Comparison of ENCODE assay signal across 27 cellular contexts in the genomic region with DNA sequence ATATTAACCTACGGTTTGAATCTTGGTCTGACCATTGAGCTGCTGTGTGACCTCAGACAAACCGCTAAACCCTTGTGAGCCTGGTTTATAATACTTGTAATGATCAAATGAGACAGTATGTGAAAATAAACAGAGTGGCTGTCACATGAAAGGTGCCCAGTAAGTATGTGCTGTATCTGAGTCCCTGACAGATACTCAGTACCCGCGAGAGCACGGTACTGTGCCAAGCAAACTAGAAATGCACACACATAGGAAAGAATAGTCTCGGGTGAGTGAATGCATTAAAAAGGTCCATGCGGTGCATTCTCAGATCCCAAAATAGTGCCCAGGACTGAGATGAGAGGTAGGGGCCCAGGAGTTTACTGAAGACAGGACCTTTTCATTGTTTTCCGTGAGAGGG.
"Had no signal": no experiment of that assay in that cellular context is flagged by ENCODE, and none has a peak within 500 bp of the region (broad histone marks: within the 10 kb centered on the region; RNA-seq: fewer than 3 reads in every experiment).

No MANE protein-coding gene starts in this region.

- H3K4me3 Mint-ChIP-seq: activated CD8-positive, alpha-beta memory T cell treated with anti-CD3 and anti-CD28 coated beads, Interleukin-2, amount 10 ng/mL, durations not matched to agents 7 days and 5 days; activated CD8-positive, alpha-beta T cell treated with anti-CD3 and anti-CD28 coated beads for 36 hours; activated naive CD4-positive, alpha-beta T cell treated with anti-CD3 and anti-CD28 coated beads, Interleukin-2, amount 10 ng/mL, durations not matched to agents 7 days and 5 days; activated naive CD8-positive, alpha-beta T cell treated with anti-CD3 and anti-CD28 coated beads, Interleukin-2, amount 50 U/mL, for 24 hours; dendritic cell treated with granulocyte-macrophage colony-stimulating factor and Interleukin-4, amounts not matched to agents 40 ng/mL and 50 ng/mL, for 4 days; mesothelial cell of epicardium; naive thymus-derived CD8-positive, alpha-beta T cell; stimulated activated naive CD8-positive, alpha-beta T cell treated with anti-CD3 and anti-CD28 coated beads, Interleukin-15, Interleukin-2, amounts not matched to agents 100 ng/mL and 50 ng/mL, for 24 hours had no signal

- H3K9me3 ChIP-seq: body of pancreas, neutrophil, pancreas, psoas muscle, tibial artery, uterus had no signal

- ATAC-seq: activated CD8-positive, alpha-beta memory T cell treated with anti-CD3 and anti-CD28 coated beads, Interleukin-2, amount 10 ng/mL, durations not matched to agents 7 days and 5 days; activated CD8-positive, alpha-beta T cell treated with anti-CD3 and anti-CD28 coated beads for 36 hours; activated naive CD8-positive, alpha-beta T cell treated with anti-CD3 and anti-CD28 coated beads, Interleukin-2, amount 50 U/mL, for 24 hours; esophagus mucosa; naive thymus-derived CD8-positive, alpha-beta T cell; psoas muscle had no signal

- H3K27ac ChIP-seq: body of pancreas, cardiac muscle cell, neutrophil, pancreas, tibial artery, uterus had no signal

- H3K4me1 ChIP-seq: uterus had no signal

- H3K36me3 ChIP-seq: cardiac muscle cell, neutrophil, pancreas, tibial artery, uterus had no signal

- H3K4me3 ChIP-seq: body of pancreas, cardiac muscle cell, pancreas, psoas muscle, tibial artery, uterus had no signal

- DNase-seq: activated CD4-positive, alpha-beta T cell treated with anti-CD3 and anti-CD28 coated beads for 48 hours; activated CD8-positive, alpha-beta memory T cell treated with anti-CD3 and anti-CD28 coated beads, Interleukin-2, amount 10 ng/mL, durations not matched to agents 7 days and 5 days; activated CD8-positive, alpha-beta T cell treated with anti-CD3 and anti-CD28 coated beads for 36 hours; activated effector memory CD4-positive, alpha-beta T cell treated with anti-CD3 and anti-CD28 coated beads, Interleukin-2, amount 50 U/mL, for 16 hours; activated naive CD4-positive, alpha-beta T cell treated with anti-CD3 and anti-CD28 coated beads, Interleukin-2, amount 10 ng/mL, durations not matched to agents 7 days and 5 days; activated naive CD8-positive, alpha-beta T cell treated with anti-CD3 and anti-CD28 coated beads, Interleukin-2, amount 50 U/mL, for 24 hours; activated T-cell treated with anti-CD3 and anti-CD28 coated beads for 4 hours; effector CD4-positive, alpha-beta T cell; foreskin melanocyte; hippocampal formation; naive thymus-derived CD8-positive, alpha-beta T cell; psoas muscle; stimulated activated CD4-positive, alpha-beta T cell treated with anti-CD3 and anti-CD28 coated beads, Interleukin-12 subunit alpha, Interleukin-12 subunit beta, amount 100 ng/mL, for 4 hours; stimulated activated CD4-positive, alpha-beta T cell treated with anti-CD3 and anti-CD28 coated beads, Interleukin-4, amount 100 ng/mL, for 4 hours; substantia nigra; SW 1271; T-helper 2 cell; tibial artery; uterus had no signal

- H3K36me3 Mint-ChIP-seq: mesothelial cell of epicardium had no signal

- H3K27ac Mint-ChIP-seq: activated CD8-positive, alpha-beta memory T cell treated with anti-CD3 and anti-CD28 coated beads, Interleukin-2, amount 10 ng/mL, durations not matched to agents 7 days and 5 days; activated CD8-positive, alpha-beta T cell treated with anti-CD3 and anti-CD28 coated beads for 36 hours; activated naive CD4-positive, alpha-beta T cell treated with anti-CD3 and anti-CD28 coated beads, Interleukin-2, amount 10 ng/mL, durations not matched to agents 7 days and 5 days; activated naive CD8-positive, alpha-beta T cell treated with anti-CD3 and anti-CD28 coated beads, Interleukin-2, amount 50 U/mL, for 24 hours; dendritic cell treated with granulocyte-macrophage colony-stimulating factor and Interleukin-4, amounts not matched to agents 40 ng/mL and 50 ng/mL, for 4 days; mesothelial cell of epicardium; naive thymus-derived CD8-positive, alpha-beta T cell; stimulated activated naive CD8-positive, alpha-beta T cell treated with anti-CD3 and anti-CD28 coated beads, Interleukin-15, Interleukin-2, amounts not matched to agents 100 ng/mL and 50 ng/mL, for 24 hours had no signal

- H3K27me3 ChIP-seq: body of pancreas, cardiac muscle cell, neutrophil, pancreas, tibial artery, uterus had no signal
